In the genomic region with DNA sequence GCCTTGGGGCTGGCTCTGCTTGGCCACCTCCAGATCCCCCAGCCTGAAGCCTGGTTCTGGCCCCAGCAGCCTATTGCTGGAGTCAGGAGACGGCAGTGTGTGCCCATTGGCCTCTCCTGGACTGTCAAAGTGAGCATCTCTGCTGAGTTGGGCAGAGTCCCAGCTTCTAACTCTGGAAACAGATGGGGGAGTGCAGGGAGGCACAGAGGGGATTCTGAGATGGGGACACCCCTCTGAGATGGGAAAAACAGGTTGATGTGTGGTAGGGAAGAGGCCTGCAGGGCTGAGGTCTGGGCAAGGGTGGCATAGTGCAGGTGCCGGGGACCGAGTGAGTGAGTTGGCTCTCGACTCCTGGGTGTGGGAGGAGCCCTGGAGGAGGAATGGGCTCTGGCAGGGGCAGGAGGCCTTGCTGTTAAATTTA, we compare ENCODE assay signal across 14 cellular contexts.
"Had no signal": no experiment of that assay in that cellular context is flagged by ENCODE, and none has a peak within 500 bp of the region (broad histone marks: within the 10 kb centered on the region; RNA-seq: fewer than 3 reads in every experiment).

No MANE protein-coding gene starts in this region.

- H3K4me1 ChIP-seq: prostate gland had no signal

- H3K4me3 ChIP-seq: prostate gland had no signal

- H3K27ac ChIP-seq: prostate gland had no signal

- H3K36me3 ChIP-seq: prostate gland had no signal

- H3K9me3 ChIP-seq: prostate gland had no signal

- H3K4me3 Mint-ChIP-seq: activated naive CD8-positive, alpha-beta T cell treated with anti-CD3 and anti-CD28 coated beads, Interleukin-2, amount 10 ng/mL, durations not matched to agents 7 days and 5 days; nephron progenitor cell; stimulated activated naive CD8-positive, alpha-beta T cell treated with anti-CD3 and anti-CD28 coated beads, Interleukin-15, amount 100 ng/mL, for 72 hours had no signal

- DNase-seq: activated CD4-positive, alpha-beta T cell treated with anti-CD3 and anti-CD28 coated beads for 1 hour; activated CD4-positive, alpha-beta T cell treated with anti-CD3 and anti-CD28 coated beads, Interleukin-2, amount 50 U/mL, for 4 hours; activated naive CD8-positive, alpha-beta T cell treated with anti-CD3 and anti-CD28 coated beads, Interleukin-2, amount 10 ng/mL, durations not matched to agents 7 days and 5 days; anterior cingulate cortex; hippocampal formation; kidney; nephron progenitor cell; stimulated activated naive CD8-positive, alpha-beta T cell treated with anti-CD3 and anti-CD28 coated beads, Interleukin-15, amount 100 ng/mL, for 72 hours; T-helper 1 cell; T1000 had no signal

- ATAC-seq: esophagus mucosa; sciatic nerve; SK-N-SH treated with all-trans-retinoic acid at 6 μM for 48 hours; stimulated activated naive CD8-positive, alpha-beta T cell treated with anti-CD3 and anti-CD28 coated beads, Interleukin-15, amount 100 ng/mL, for 72 hours had no signal

- H3K27me3 Mint-ChIP-seq: activated naive CD8-positive, alpha-beta T cell treated with anti-CD3 and anti-CD28 coated beads, Interleukin-2, amount 10 ng/mL, durations not matched to agents 7 days and 5 days; stimulated activated naive CD8-positive, alpha-beta T cell treated with anti-CD3 and anti-CD28 coated beads, Interleukin-15, amount 100 ng/mL, for 72 hours had no signal

- H3K27ac Mint-ChIP-seq: activated naive CD8-positive, alpha-beta T cell treated with anti-CD3 and anti-CD28 coated beads, Interleukin-2, amount 10 ng/mL, durations not matched to agents 7 days and 5 days; nephron progenitor cell; stimulated activated naive CD8-positive, alpha-beta T cell treated with anti-CD3 and anti-CD28 coated beads, Interleukin-15, amount 100 ng/mL, for 72 hours had no signal
